25 cellular contexts compared by ENCODE assay signal in the genomic region with DNA sequence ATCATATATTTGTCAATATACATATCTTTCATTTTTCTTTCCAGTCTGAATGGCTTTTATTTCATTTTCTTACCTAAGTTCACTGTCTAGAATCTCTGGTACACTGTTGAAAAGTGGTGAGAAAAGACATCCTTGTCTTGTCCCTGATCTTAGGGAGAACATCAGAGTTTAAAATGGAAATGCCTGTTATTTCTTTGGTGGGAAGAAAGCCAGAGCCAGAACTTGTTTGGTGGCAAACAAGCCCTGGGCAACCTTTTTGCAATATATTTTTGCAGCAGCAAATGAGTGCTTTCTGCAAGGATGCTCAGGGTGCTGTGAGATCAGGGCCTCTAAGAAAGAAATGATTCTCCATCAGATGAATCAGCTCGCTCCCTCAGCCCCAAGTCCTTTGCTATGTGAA.
"Had no signal": no experiment of that assay in that cellular context is flagged by ENCODE, and none has a peak within 500 bp of the region (broad histone marks: within the 10 kb centered on the region; RNA-seq: fewer than 3 reads in every experiment).

No MANE protein-coding gene starts in this region.

- H3K27me3 Mint-ChIP-seq: dendritic cell treated with granulocyte-macrophage colony-stimulating factor and Interleukin-4, amounts not matched to agents 40 ng/mL and 50 ng/mL, for 4 days; effector memory CD8-positive, alpha-beta T cell had no signal

- H3K9me3 Mint-ChIP-seq: dendritic cell treated with granulocyte-macrophage colony-stimulating factor and Interleukin-4, amounts not matched to agents 40 ng/mL and 50 ng/mL, for 4 days; effector memory CD8-positive, alpha-beta T cell had no signal

- H3K27ac Mint-ChIP-seq: dendritic cell treated with granulocyte-macrophage colony-stimulating factor and Interleukin-4, amounts not matched to agents 40 ng/mL and 50 ng/mL, for 4 days; effector memory CD8-positive, alpha-beta T cell; endodermal cell had no signal

- DNase-seq: colonic mucosa; cortex of kidney; dermis blood vessel endothelial cell; dorsolateral prefrontal cortex; effector CD4-positive, alpha-beta T cell; effector CD8-positive, alpha-beta T cell; effector memory CD4-positive, alpha-beta T cell; effector memory CD8-positive, alpha-beta T cell; endodermal cell; erythroblast; esophagus squamous epithelium; foreskin fibroblast; foreskin keratinocyte; foreskin melanocyte; gastrocnemius medialis; glutamatergic neuron; head of caudate nucleus; heart left ventricle; heart right ventricle had no signal

- H3K27me3 ChIP-seq: colonic mucosa, dorsolateral prefrontal cortex, esophagus muscularis mucosa, esophagus squamous epithelium, foreskin keratinocyte, gastrocnemius medialis, gastroesophageal sphincter, heart left ventricle, heart right ventricle had no signal

- H3K4me3 ChIP-seq: colonic mucosa, coronary artery, dorsolateral prefrontal cortex, esophagus muscularis mucosa, esophagus squamous epithelium, gastrocnemius medialis, gastroesophageal sphincter, heart left ventricle, heart right ventricle had no signal

- H3K4me1 ChIP-seq: esophagus muscularis mucosa, gastrocnemius medialis, gastroesophageal sphincter, heart left ventricle, heart right ventricle had no signal

- H3K36me3 ChIP-seq: colonic mucosa had no signal

- H3K4me1 Mint-ChIP-seq: endodermal cell had no signal

- H3K4me3 Mint-ChIP-seq: dendritic cell treated with granulocyte-macrophage colony-stimulating factor and Interleukin-4, amounts not matched to agents 40 ng/mL and 50 ng/mL, for 4 days; effector memory CD8-positive, alpha-beta T cell; endodermal cell had no signal

- ATAC-seq: effector memory CD8-positive, alpha-beta T cell; esophagus mucosa; foreskin keratinocyte; gastrocnemius medialis; gastroesophageal sphincter; heart left ventricle; heart right ventricle had no signal

- H3K27ac ChIP-seq: colonic mucosa, coronary artery, dorsolateral prefrontal cortex, epithelial cell of prostate, esophagus muscularis mucosa, esophagus squamous epithelium, foreskin keratinocyte, gastrocnemius medialis, gastroesophageal sphincter, heart left ventricle, heart right ventricle had no signal
